22 cellular contexts compared by ENCODE assay signal in genomic region chr18:46475367-46475752, GRCh38.
"Had no signal": no experiment of that assay in that cellular context is flagged by ENCODE, and none has a peak within 500 bp of the region (broad histone marks: within the 10 kb centered on the region; RNA-seq: fewer than 3 reads in every experiment).

No MANE protein-coding gene starts in this region.

- H3K36me3 ChIP-seq: adrenal gland, ascending aorta, brain microvascular endothelial cell, gastroesophageal sphincter, left ventricle myocardium inferior, spleen, thyroid gland had no signal

- DNase-seq: activated CD4-positive, alpha-beta memory T cell treated with anti-CD3 and anti-CD28 coated beads, Interleukin-2, amount 10 ng/mL, durations not matched to agents 7 days and 5 days; activated CD4-positive, alpha-beta T cell treated with anti-CD3 and anti-CD28 coated beads, Interleukin-2, amount 10 ng/mL, durations not matched to agents 24 days and 14 days; activated gamma-delta T cell treated with Interleukin-2 at 50 U/mL for 16 hours; brain microvascular endothelial cell; cortex of kidney; head of caudate nucleus; hypothalamus; left ventricle myocardium inferior; midbrain; nucleus accumbens; spleen; stimulated activated CD4-positive, alpha-beta T cell treated with anti-CD3 and anti-CD28 coated beads, Interleukin-4, amount 100 ng/mL, for 1 hour; stimulated activated naive CD4-positive, alpha-beta T cell treated with Interleukin-2 at 50 U/mL for 16 hours; substantia nigra; SW 1271; T-helper 17 cell had no signal

- H3K27ac ChIP-seq: adrenal gland, ascending aorta, brain microvascular endothelial cell, epithelial cell of prostate, gastroesophageal sphincter, left ventricle myocardium inferior, spleen, thyroid gland had no signal

- H3K27me3 ChIP-seq: adrenal gland, ascending aorta, brain microvascular endothelial cell, gastroesophageal sphincter, thyroid gland had no signal

- ATAC-seq: activated CD4-positive, CD25-positive, alpha-beta regulatory T cell treated with anti-CD3 and anti-CD28 coated beads, Interleukin-2, amount 50 U/mL, for 24 hours; gastroesophageal sphincter; T-helper 17 cell had no signal

- H3K4me1 ChIP-seq: adrenal gland, ascending aorta, spleen, thyroid gland had no signal

- H3K4me3 ChIP-seq: adrenal gland, ascending aorta, gastroesophageal sphincter, left ventricle myocardium inferior, spleen, thyroid gland had no signal

- H3K9me3 ChIP-seq: adrenal gland, ascending aorta, gastroesophageal sphincter, left ventricle myocardium inferior, spleen, thyroid gland had no signal
